Comparison of ENCODE assay signal across 19 cellular contexts in the genomic region with DNA sequence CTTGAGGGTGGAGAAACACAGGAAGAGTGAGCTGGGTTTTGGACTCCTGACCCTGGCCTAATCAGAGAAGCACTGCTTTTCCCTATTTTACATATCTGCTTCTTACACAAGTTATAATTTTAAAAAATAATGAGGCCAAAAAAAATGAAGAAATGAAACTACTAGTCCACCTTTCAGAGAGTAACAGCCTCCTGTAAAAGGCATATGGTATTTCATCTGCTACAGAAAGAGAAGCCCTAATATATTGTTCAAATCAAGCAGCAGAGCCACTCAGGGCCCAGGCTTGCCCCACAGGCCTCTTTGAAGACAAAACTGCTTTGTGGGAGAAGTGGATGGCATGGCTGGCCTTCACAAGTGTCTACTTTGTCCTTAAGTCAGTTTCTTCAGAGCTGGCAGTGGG. TPM values are rescaled to one million over a fixed set of nuclear protein-coding genes. Genes with fewer than 3 reads are reported as not detected.
A peak's percentile ranks its signal among the peaks of the same experiment; 100 is the strongest.
DNase-seq lines count a peak whose midpoint lies in the region; ATAC-seq and TF ChIP-seq lines count a peak whose summit lies in the region.
"Had no signal": no experiment of that assay in that cellular context is flagged by ENCODE, and none has a peak within 500 bp of the region (broad histone marks: within the 10 kb centered on the region; RNA-seq: fewer than 3 reads in every experiment).

No MANE protein-coding gene starts in this region.

- peaks cover 3% of the 10 kb centered on the region for H3K36me3 Mint-ChIP-seq in activated CD8-positive, alpha-beta T cell treated with anti-CD3 and anti-CD28 coated beads for 36 hours (ENCODE audit: low read depth)
- H3K36me3 Mint-ChIP-seq in activated CD8-positive, alpha-beta T cell treated with anti-CD3 and anti-CD28 coated beads, Interleukin-2, amount 10 ng/mL, durations not matched to agents 7 days and 5 days (ENCODE audit: low read depth) = no peaks in the 10 kb centered on the region
- no peaks in the 10 kb centered on the region for H3K36me3 Mint-ChIP-seq in chondrocyte (ENCODE audit: low read depth)
- peaks cover 0 to 4% of the 10 kb centered on the region in 2 donors for H3K36me3 Mint-ChIP-seq in stimulated activated naive B cell treated with anti-CD40 and anti-IgM and Interleukin-4, amounts not matched to agents 10 μg/mL and 1 μg/mL and 100 μg/mL, for 72 hours
- H3K36me3 Mint-ChIP-seq: natural killer cell treated with Interleukin-12 subunit alpha and Interleukin-12 subunit beta and Interleukin-15 and Interleukin-18, amount 100 ng/mL, for 72 hours had no signal

- no peak overlapping the region for H3K4me3 Mint-ChIP-seq in activated CD8-positive, alpha-beta T cell treated with anti-CD3 and anti-CD28 coated beads for 36 hours
- H3K4me3 Mint-ChIP-seq in activated CD8-positive, alpha-beta T cell treated with anti-CD3 and anti-CD28 coated beads, Interleukin-2, amount 10 ng/mL, durations not matched to agents 7 days and 5 days = no peak overlapping the region
- H3K4me3 Mint-ChIP-seq in chondrocyte (ENCODE audit: unreplicated experiment) = no peak overlapping the region
- H3K4me3 Mint-ChIP-seq in stimulated activated naive B cell treated with anti-CD40 and anti-IgM and Interleukin-4, amounts not matched to agents 10 μg/mL and 1 μg/mL and 100 μg/mL, for 72 hours = no peak overlapping the region
- H3K4me3 Mint-ChIP-seq: natural killer cell treated with Interleukin-12 subunit alpha and Interleukin-12 subunit beta and Interleukin-15 and Interleukin-18, amount 100 ng/mL, for 72 hours had no signal

- CTCF ChIA-PET in activated CD8-positive, alpha-beta T cell treated with anti-CD3 and anti-CD28 coated beads for 36 hours (lab: Charles Lee) = interaction anchor here (19.6 kb wide), 1 partner anchor 34 kb away, joined by 223 read pairs; no protein-coding TSS in a partner anchor
- CTCF ChIA-PET in activated CD8-positive, alpha-beta T cell treated with anti-CD3 and anti-CD28 coated beads, Interleukin-2, amount 10 ng/mL, durations not matched to agents 7 days and 5 days (lab: Charles Lee) = no interaction called here

- no peak for TF ChIP-seq CTCF in activated CD8-positive, alpha-beta T cell treated with anti-CD3 and anti-CD28 coated beads for 36 hours (IDR thresholded peaks at IDR 0.05)
- TF ChIP-seq CTCF in chondrocyte (IDR thresholded peaks at IDR 0.05) = no peak

- no peaks in the 10 kb centered on the region for H3K27me3 Mint-ChIP-seq in activated CD8-positive, alpha-beta T cell treated with anti-CD3 and anti-CD28 coated beads for 36 hours
- H3K27me3 Mint-ChIP-seq in activated CD8-positive, alpha-beta T cell treated with anti-CD3 and anti-CD28 coated beads, Interleukin-2, amount 10 ng/mL, durations not matched to agents 7 days and 5 days (ENCODE audit: low read depth) = no peaks in the 10 kb centered on the region
- no peaks in the 10 kb centered on the region for H3K27me3 Mint-ChIP-seq in chondrocyte (ENCODE audit: low read depth)
- no peaks in the 10 kb centered on the region for H3K27me3 Mint-ChIP-seq in stimulated activated naive B cell treated with anti-CD40 and anti-IgM and Interleukin-4, amounts not matched to agents 10 μg/mL and 1 μg/mL and 100 μg/mL, for 72 hours
- H3K27me3 Mint-ChIP-seq: natural killer cell treated with Interleukin-12 subunit alpha and Interleukin-12 subunit beta and Interleukin-15 and Interleukin-18, amount 100 ng/mL, for 72 hours had no signal

- ATAC-seq in activated CD8-positive, alpha-beta T cell treated with anti-CD3 and anti-CD28 coated beads for 36 hours = no peak
- no peak for ATAC-seq in activated CD8-positive, alpha-beta T cell treated with anti-CD3 and anti-CD28 coated beads, Interleukin-2, amount 10 ng/mL, durations not matched to agents 7 days and 5 days
- ATAC-seq in HG03159 (IDR thresholded peaks at IDR 0.05; ENCODE audit: unreplicated experiment) (peak; percentile 72), GM21619 (IDR thresholded peaks at IDR 0.05; ENCODE audit: unreplicated experiment) (no peak)
- peak; percentile 67 to 82 for ATAC-seq in stimulated activated naive B cell treated with anti-CD40 and anti-IgM and Interleukin-4, amounts not matched to agents 10 μg/mL and 1 μg/mL and 100 μg/mL, for 72 hours (replicated peaks)
- ATAC-seq: natural killer cell treated with Interleukin-12 subunit alpha and Interleukin-12 subunit beta and Interleukin-15 and Interleukin-18, amount 100 ng/mL, for 72 hours had no signal

- H3K4me1 Mint-ChIP-seq in activated CD8-positive, alpha-beta T cell treated with anti-CD3 and anti-CD28 coated beads for 36 hours (ENCODE audit: low read depth) = peaks cover 25% of the 10 kb centered on the region
- peaks cover 20% of the 10 kb centered on the region for H3K4me1 Mint-ChIP-seq in activated CD8-positive, alpha-beta T cell treated with anti-CD3 and anti-CD28 coated beads, Interleukin-2, amount 10 ng/mL, durations not matched to agents 7 days and 5 days (ENCODE audit: low read depth)
- H3K4me1 Mint-ChIP-seq in chondrocyte (ENCODE audit: low read depth) = peaks cover 49% of the 10 kb centered on the region
- H3K4me1 Mint-ChIP-seq in stimulated activated naive B cell treated with anti-CD40 and anti-IgM and Interleukin-4, amounts not matched to agents 10 μg/mL and 1 μg/mL and 100 μg/mL, for 72 hours = peaks cover 14 to 44% of the 10 kb centered on the region in 2 donors

- no peak for DNase-seq in activated CD8-positive, alpha-beta T cell treated with anti-CD3 and anti-CD28 coated beads for 36 hours
- no peak for DNase-seq in activated CD8-positive, alpha-beta T cell treated with anti-CD3 and anti-CD28 coated beads, Interleukin-2, amount 10 ng/mL, durations not matched to agents 7 days and 5 days
- no peak for DNase-seq in chondrocyte (ENCODE audit: low spot score)
- DNase-seq in stimulated activated naive B cell treated with anti-CD40 and anti-IgM and Interleukin-4, amounts not matched to agents 10 μg/mL and 1 μg/mL and 100 μg/mL, for 72 hours = no peak
- no peak for DNase-seq in NCI-H146 (lab: John Stamatoyannopoulos, UW)
- no peak for DNase-seq in NCI-H774 (lab: John Stamatoyannopoulos, UW)
- DNase-seq: activated CD4-positive, alpha-beta T cell treated with anti-CD3 and anti-CD28 coated beads for 48 hours; dermis blood vessel endothelial cell; MG63; NCI-H2081 treated with DMSO at 0.1 percent for 48 hours; NCI-H524 treated with DMSO at 0.1 percent for 48 hours; Peyer's patch; stimulated activated naive CD4-positive, alpha-beta T cell; upper lobe of right lung had no signal

- H3K9me3 Mint-ChIP-seq in activated CD8-positive, alpha-beta T cell treated with anti-CD3 and anti-CD28 coated beads for 36 hours = no peaks in the 10 kb centered on the region
- H3K9me3 Mint-ChIP-seq in activated CD8-positive, alpha-beta T cell treated with anti-CD3 and anti-CD28 coated beads, Interleukin-2, amount 10 ng/mL, durations not matched to agents 7 days and 5 days (ENCODE audit: insufficient read depth) = no peaks in the 10 kb centered on the region
- H3K9me3 Mint-ChIP-seq in chondrocyte (ENCODE audit: low read depth) = no peaks in the 10 kb centered on the region
- H3K9me3 Mint-ChIP-seq in stimulated activated naive B cell treated with anti-CD40 and anti-IgM and Interleukin-4, amounts not matched to agents 10 μg/mL and 1 μg/mL and 100 μg/mL, for 72 hours = peaks cover 0 to 2% of the 10 kb centered on the region in 2 donors

- peak overlapping the region; percentile 17 for H3K27ac Mint-ChIP-seq in activated CD8-positive, alpha-beta T cell treated with anti-CD3 and anti-CD28 coated beads for 36 hours
- H3K27ac Mint-ChIP-seq in activated CD8-positive, alpha-beta T cell treated with anti-CD3 and anti-CD28 coated beads, Interleukin-2, amount 10 ng/mL, durations not matched to agents 7 days and 5 days = no peak overlapping the region
- H3K27ac Mint-ChIP-seq in chondrocyte (ENCODE audit: unreplicated experiment) = peak overlapping the region; percentile 57
- peak overlapping the region; percentile 25 for H3K27ac Mint-ChIP-seq in stimulated activated naive B cell treated with anti-CD40 and anti-IgM and Interleukin-4, amounts not matched to agents 10 μg/mL and 1 μg/mL and 100 μg/mL, for 72 hours

- POLR2A ChIA-PET in activated CD8-positive, alpha-beta T cell treated with anti-CD3 and anti-CD28 coated beads for 36 hours (lab: Charles Lee) = no interaction called here
- POLR2A ChIA-PET in activated CD8-positive, alpha-beta T cell treated with anti-CD3 and anti-CD28 coated beads, Interleukin-2, amount 10 ng/mL, durations not matched to agents 7 days and 5 days (lab: Charles Lee) = no interaction called here

- intact Hi-C loops in activated CD8-positive, alpha-beta T cell treated with anti-CD3 and anti-CD28 coated beads for 36 hours (cut with micrococcal nuclease) = no loop called here

RNA-seq across cellular contexts. Expression of gene DIXDC1, which starts 10.0 kb away (rescaled TPM):
- total RNA-seq in activated CD8-positive, alpha-beta T cell treated with anti-CD3 and anti-CD28 coated beads for 36 hours = 1 to 10 TPM; 9.1 to 9.4 TPM
- total RNA-seq in activated CD8-positive, alpha-beta T cell treated with anti-CD3 and anti-CD28 coated beads, Interleukin-2, amount 10 ng/mL, durations not matched to agents 7 days and 5 days = 1 to 10 TPM; 3.1 to 5.1 TPM
- total RNA-seq in chondrocyte = 28.0 to 41.9 TPM (median 29.6 TPM) in 3 replicates

RNA-seq across cellular contexts. Expression of gene C11orf52, which starts 28.4 kb away (rescaled TPM):
- total RNA-seq in activated CD8-positive, alpha-beta T cell treated with anti-CD3 and anti-CD28 coated beads for 36 hours = not detected
- total RNA-seq in activated CD8-positive, alpha-beta T cell treated with anti-CD3 and anti-CD28 coated beads, Interleukin-2, amount 10 ng/mL, durations not matched to agents 7 days and 5 days = not detected
- total RNA-seq in chondrocyte = 0.67 to 2.0 TPM (median 0.72 TPM) in 3 replicates
- total RNA-seq: A172; natural killer cell treated with Interleukin-12 subunit alpha and Interleukin-12 subunit beta and Interleukin-15 and Interleukin-18, amount 100 ng/mL, for 72 hours had no signal

RNA-seq across cellular contexts. Expression of gene HSPB2, which starts 34.6 kb away (rescaled TPM):
- total RNA-seq in activated CD8-positive, alpha-beta T cell treated with anti-CD3 and anti-CD28 coated beads for 36 hours = not detected
- not detected for total RNA-seq in activated CD8-positive, alpha-beta T cell treated with anti-CD3 and anti-CD28 coated beads, Interleukin-2, amount 10 ng/mL, durations not matched to agents 7 days and 5 days
- 1.0 to 2.9 TPM (median 2.4 TPM) in 3 replicates for total RNA-seq in chondrocyte
- total RNA-seq: A172; dermis blood vessel endothelial cell; natural killer cell treated with Interleukin-12 subunit alpha and Interleukin-12 subunit beta and Interleukin-15 and Interleukin-18, amount 100 ng/mL, for 72 hours; pulmonary artery endothelial cell had no signal

RNA-seq across cellular contexts. Expression of gene CRYAB, which starts 35.6 kb away (rescaled TPM):
- total RNA-seq in activated CD8-positive, alpha-beta T cell treated with anti-CD3 and anti-CD28 coated beads for 36 hours = not detected
- not detected for total RNA-seq in activated CD8-positive, alpha-beta T cell treated with anti-CD3 and anti-CD28 coated beads, Interleukin-2, amount 10 ng/mL, durations not matched to agents 7 days and 5 days
- total RNA-seq in chondrocyte = 770 to 1,975 TPM (median 1,937 TPM) in 3 replicates
- total RNA-seq: A172; natural killer cell treated with Interleukin-12 subunit alpha and Interleukin-12 subunit beta and Interleukin-15 and Interleukin-18, amount 100 ng/mL, for 72 hours had no signal

Comparison
In these comparisons a context has a peak if more than half of its experiments do, and no peak if none do; other contexts are left out.
1. ATAC-seq: peak in HG03159 (single experiment) and stimulated activated naive B cell treated with anti-CD40 and anti-IgM and Interleukin-4, amounts not matched to agents 10 μg/mL and 1 μg/mL and 100 μg/mL, for 72 hours (2 of 2); none in activated CD8-positive, alpha-beta T cell treated with anti-CD3 and anti-CD28 coated beads for 36 hours (single experiment), activated CD8-positive, alpha-beta T cell treated with anti-CD3 and anti-CD28 coated beads, Interleukin-2, amount 10 ng/mL, durations not matched to agents 7 days and 5 days (single experiment) and GM21619 (single experiment).